8 cellular contexts compared by ENCODE assay signal in genomic region chr1:8395433-8395866, GRCh38.
DNase-seq lines count a peak whose midpoint lies in the region; ATAC-seq and TF ChIP-seq lines count a peak whose summit lies in the region.

No MANE protein-coding gene starts in this region.

- no peaks in the 10 kb centered on the region for H4K20me1 ChIP-seq in fibroblast of lung (ENCODE audit: control insufficient read depth, extremely low read depth, insufficient read depth, low read length)

- intact Hi-C loops in Panc1 (cut with micrococcal nuclease; ENCODE audit: unreplicated experiment) (no loop called here), stomach (cut with DNase I; ENCODE audit: low total_unique reads) (no loop called here), ovary (cut with DNase I) (no loop called here)

- H2AFZ ChIP-seq in fibroblast of lung (ENCODE audit: low read length): no peak overlapping the region

- TF ChIP-seq POLR2A in stomach (IDR thresholded peaks at IDR 0.05) (no peak), ovary (IDR thresholded peaks at IDR 0.05) (no peak)

- H3K4me3 ChIP-seq in Panc1 (ENCODE audit: low read depth in 2 of 2, low read length in 2 of 2) (no peak overlapping the region), fibroblast of lung (replicated peaks in 1 of 4; ENCODE audit: control extremely low read depth in 1 of 4, insufficient read depth in 1 of 4, low read depth in 3 of 4, low read length in 4 of 4) (no peak overlapping the region), stomach (peak overlapping the region in 2 of 4 donors; percentile 5 to 13), ovary (no peak overlapping the region)

- in situ Hi-C loops in Panc1 (cut with HindIII; ENCODE audit: low pct_unique_long_range_greater_than_20kb, low sequenced_read_pairs): no loop called here

- peak overlapping the region; percentile 67 for H3K4me3 Mint-ChIP-seq in activated CD4-positive, alpha-beta T cell treated with anti-CD3 and anti-CD28 coated beads, Interleukin-2, amount 10 ng/mL, durations not matched to agents 7 days and 5 days

- H3K27me3 ChIP-seq in Panc1 (ENCODE audit: control insufficient read depth, insufficient read depth, low read length) (no peaks in the 10 kb centered on the region), fibroblast of lung (ENCODE audit: control insufficient read depth, insufficient read depth, low read length) (no peaks in the 10 kb centered on the region), stomach (no peaks in the 10 kb centered on the region), ovary (no peaks in the 10 kb centered on the region)

- POLR2A ChIA-PET in activated CD4-positive, alpha-beta T cell treated with anti-CD3 and anti-CD28 coated beads, Interleukin-2, amount 10 ng/mL, durations not matched to agents 7 days and 5 days (lab: Charles Lee): no interaction called here
- POLR2A ChIA-PET in Panc1 (lab: Charles Lee): interaction anchor here (0.7 kb wide), 1 partner anchor 102 kb away, joined by 5 read pairs; no protein-coding TSS in a partner anchor

- TF ChIP-seq CTCF in Panc1 (IDR thresholded peaks at IDR 0.05): no peak
- no peak for TF ChIP-seq CTCF in fibroblast of lung (conservative IDR thresholded peaks at IDR 0.05 in 1 of 2, IDR thresholded peaks at IDR 0.05 in 1 of 2; ENCODE audit: low read depth in 1 of 2, low read length in 2 of 2)
- TF ChIP-seq CTCF in stomach (IDR thresholded peaks at IDR 0.05): no peak
- TF ChIP-seq CTCF in ovary (IDR thresholded peaks at IDR 0.05): no peak

- H3K9me3 ChIP-seq in Panc1 (ENCODE audit: control insufficient read depth, insufficient read depth, low read depth, low read length) (no peaks in the 10 kb centered on the region), fibroblast of lung (ENCODE audit: control insufficient read depth, insufficient read depth, low read depth, low read length) (no peaks in the 10 kb centered on the region), stomach (no peaks in the 10 kb centered on the region), ovary (no peaks in the 10 kb centered on the region)

- CTCF ChIA-PET in activated CD4-positive, alpha-beta T cell treated with anti-CD3 and anti-CD28 coated beads, Interleukin-2, amount 10 ng/mL, durations not matched to agents 7 days and 5 days (lab: Charles Lee): interaction anchor here (0.6 to 0.7 kb wide), 2 partner anchors 108 to 670 kb away, joined by 3 to 4 read pairs; no protein-coding TSS in a partner anchor
- CTCF ChIA-PET in Panc1 (lab: Charles Lee): interaction anchor here (0.6 kb wide), 1 partner anchor 232 kb away, joined by 3 read pairs; no protein-coding TSS in a partner anchor

- H3K36me3 ChIP-seq in Panc1 (ENCODE audit: control insufficient read depth, insufficient read depth, low read length) (peaks cover 24% of the 10 kb centered on the region), fibroblast of lung (ENCODE audit: control insufficient read depth, insufficient read depth, low read length) (peaks cover 2% of the 10 kb centered on the region), stomach (peaks cover 0 to 33% (median 11%) of the 10 kb centered on the region in 4 donors), ovary (no peaks in the 10 kb centered on the region)

- H3K9ac ChIP-seq in fibroblast of lung (ENCODE audit: insufficient read depth, low read length): peak overlapping the region; percentile 26

- 2 to 18% (median 9%) methylated on average over 2 of the region's 2 CpGs for WGBS in stomach, 5 donors
- WGBS in ovary, 3 donors: 32 to 39% (median 39%) methylated on average over 2 of the region's 2 CpGs

- TF ChIP-seq EP300 in stomach (IDR thresholded peaks at IDR 0.05): no peak
- no peak for TF ChIP-seq EP300 in ovary (IDR thresholded peaks at IDR 0.05)

- DNase-seq in activated CD4-positive, alpha-beta T cell treated with anti-CD3 and anti-CD28 coated beads, Interleukin-2, amount 10 ng/mL, durations not matched to agents 7 days and 5 days: peak; percentile 45
- DNase-seq in activated CD4-positive, alpha-beta T cell treated with anti-CD3 and anti-CD28 coated beads, Interleukin-2, amount 50 U/mL, for 1 hour: no peak
- DNase-seq in Panc1 (ENCODE audit: low read depth, low spot score) (no peak), fibroblast of lung (ENCODE audit: low read depth in 2 of 2) (peak in 1 of 2 donors; percentile 23), stomach (no peak), ovary (no peak), HuH-7 (ENCODE audit: low spot score) (no peak)
- no peak for DNase-seq in stimulated activated CD4-positive, alpha-beta T cell treated with anti-CD3 and anti-CD28 coated beads, Interleukin-4, amount 100 ng/mL, for 4 hours

- peak overlapping the region; percentile 86 for H3K27ac Mint-ChIP-seq in activated CD4-positive, alpha-beta T cell treated with anti-CD3 and anti-CD28 coated beads, Interleukin-2, amount 10 ng/mL, durations not matched to agents 7 days and 5 days

- peaks cover 4% of the 10 kb centered on the region for H3K9me3 Mint-ChIP-seq in activated CD4-positive, alpha-beta T cell treated with anti-CD3 and anti-CD28 coated beads, Interleukin-2, amount 10 ng/mL, durations not matched to agents 7 days and 5 days

- peak overlapping the region; percentile 40 for H3K4me2 ChIP-seq in fibroblast of lung (ENCODE audit: extremely low read depth, insufficient read depth, low read length)

- H3K4me1 Mint-ChIP-seq in activated CD4-positive, alpha-beta T cell treated with anti-CD3 and anti-CD28 coated beads, Interleukin-2, amount 10 ng/mL, durations not matched to agents 7 days and 5 days: peaks cover 80% of the 10 kb centered on the region

- H3K4me1 ChIP-seq in Panc1 (ENCODE audit: control insufficient read depth, insufficient read depth, low read length): peaks cover 75% of the 10 kb centered on the region
- H3K4me1 ChIP-seq in fibroblast of lung (ENCODE audit: control insufficient read depth, extremely low read depth, insufficient read depth, low read length): peaks cover 39% of the 10 kb centered on the region
- H3K4me1 ChIP-seq in stomach: peaks cover 48 to 90% (median 73%) of the 10 kb centered on the region in 4 donors
- H3K4me1 ChIP-seq in ovary (ENCODE audit: insufficient read depth): peaks cover 31% of the 10 kb centered on the region

- H3K36me3 Mint-ChIP-seq in activated CD4-positive, alpha-beta T cell treated with anti-CD3 and anti-CD28 coated beads, Interleukin-2, amount 10 ng/mL, durations not matched to agents 7 days and 5 days (ENCODE audit: low read depth): peaks cover 61% of the 10 kb centered on the region

- no TSS peak for BruUV-seq in Panc1 (replicated peaks; lab: Mats Ljungman, UMichigan)

- peaks cover 51% of the 10 kb centered on the region for H3K79me2 ChIP-seq in fibroblast of lung (ENCODE audit: control insufficient read depth, insufficient read depth, low read length)

- ATAC-seq in Panc1: no peak

- H3K27ac ChIP-seq in Panc1 (ENCODE audit: low read length): peak overlapping the region; percentile 82
- peak overlapping the region; percentile 84 for H3K27ac ChIP-seq in fibroblast of lung (ENCODE audit: insufficient read depth, low read length)
- peak overlapping the region; percentile 18 to 84 (median 73) for H3K27ac ChIP-seq in stomach
- no peak overlapping the region for H3K27ac ChIP-seq in ovary

- no peaks in the 10 kb centered on the region for H3K27me3 Mint-ChIP-seq in activated CD4-positive, alpha-beta T cell treated with anti-CD3 and anti-CD28 coated beads, Interleukin-2, amount 10 ng/mL, durations not matched to agents 7 days and 5 days

Comparison
In these comparisons a context has a peak if more than half of its experiments do, and no peak if none do; other contexts are left out.
1. H3K27ac ChIP-seq: peak in Panc1 (single experiment), fibroblast of lung (single experiment) and stomach (5 of 5); none in ovary (0 of 2).